11 cellular contexts compared by ENCODE assay signal in genomic region chr12:119594772-119595445, GRCh38. TPM values are rescaled to one million over a fixed set of nuclear protein-coding genes. Genes with fewer than 3 reads are reported as not detected.
DNase-seq lines count a peak whose midpoint lies in the region; ATAC-seq and TF ChIP-seq lines count a peak whose summit lies in the region.
"Had no signal": no experiment of that assay in that cellular context is flagged by ENCODE, and none has a peak within 500 bp of the region (broad histone marks: within the 10 kb centered on the region; RNA-seq: fewer than 3 reads in every experiment).

No MANE protein-coding gene starts in this region.

- no peak overlapping the region for H4K91ac ChIP-seq in trophoblast cell (ENCODE audit: low read depth, low read length)

- peaks cover 38% of the 10 kb centered on the region for H3K4me1 ChIP-seq in left ventricle myocardium inferior
- peaks cover 3 to 15% of the 10 kb centered on the region in 2 experiments for H3K4me1 ChIP-seq in trophoblast cell (ENCODE audit: control insufficient read depth in 1 of 2, insufficient read depth in 2 of 2, low read length in 2 of 2)

- intact Hi-C loops in left ventricle myocardium inferior (cut with micrococcal nuclease) = no loop called here

- peak; percentile 8 for DNase-seq in DMS114 treated with DMSO at 0.1 percent for 48 hours (lab: John Stamatoyannopoulos, UW; ENCODE audit: unreplicated experiment)
- peak; percentile 29 for DNase-seq in left ventricle myocardium inferior
- no peak for DNase-seq in trophoblast cell
- DNase-seq in occipital lobe (lab: John Stamatoyannopoulos, UW) = no peak
- DNase-seq in cerebellar cortex (ENCODE audit: low spot score) = no peak
- no peak for DNase-seq in activated CD4-positive, CD25-positive, alpha-beta regulatory T cell treated with anti-CD3 and anti-CD28 coated beads, Interleukin-2, amount 50 U/mL, for 72 hours
- DNase-seq in SHP77 (lab: John Stamatoyannopoulos, UW) = no peak
- DNase-seq: activated naive CD4-positive, alpha-beta T cell treated with Interleukin-2 at 50 U/mL for 16 hours had no signal

- no peak overlapping the region for H3K23ac ChIP-seq in trophoblast cell (ENCODE audit: low read length)

- H3K14ac ChIP-seq in trophoblast cell (ENCODE audit: low read length) = no peak overlapping the region

- peak overlapping the region; percentile 77 for H3K4me2 ChIP-seq in trophoblast cell (ENCODE audit: low read length)

- ATAC-seq in SK-N-SH treated with all-trans-retinoic acid at 6 μM for 48 hours = peak; percentile 63

- no peak overlapping the region for H2BK12ac ChIP-seq in trophoblast cell (ENCODE audit: low read length)

- no peak overlapping the region for H2BK5ac ChIP-seq in trophoblast cell (ENCODE audit: low read depth, low read length, poor library complexity)

- no peaks in the 10 kb centered on the region for H3K79me1 ChIP-seq in trophoblast cell (ENCODE audit: low read length)

- no peak for TF ChIP-seq CTCF in left ventricle myocardium inferior (IDR thresholded peaks at IDR 0.05; ENCODE audit: borderline replicate concordance)

- no peak overlapping the region for H3K18ac ChIP-seq in trophoblast cell (ENCODE audit: low read length)

- no peak overlapping the region for H2BK120ac ChIP-seq in trophoblast cell (ENCODE audit: insufficient read depth, low read length, poor library complexity)

- peak overlapping the region; percentile 81 for H3K27ac ChIP-seq in left ventricle myocardium inferior (replicated peaks)
- no peak overlapping the region for H3K27ac ChIP-seq in trophoblast cell (ENCODE audit: low read depth, low read length)
- H3K27ac ChIP-seq: SK-N-MC had no signal

- H3K4me3 ChIP-seq in left ventricle myocardium inferior (peak overlapping the region; percentile 69), trophoblast cell (ENCODE audit: low read depth, low read length) (peak overlapping the region; percentile 53)
- H3K4me3 ChIP-seq: SK-N-MC had no signal

- H3K4ac ChIP-seq in trophoblast cell (ENCODE audit: low read depth, low read length) = no peak overlapping the region

- H3K36me3 ChIP-seq in left ventricle myocardium inferior (no peaks in the 10 kb centered on the region), trophoblast cell (ENCODE audit: control insufficient read depth in 1 of 2, insufficient read depth in 2 of 2, low read length in 2 of 2) (no peaks in the 10 kb centered on the region)

- H4K12ac ChIP-seq in trophoblast cell (ENCODE audit: low read depth, low read length) = no peak overlapping the region

- no peaks in the 10 kb centered on the region for H3K79me2 ChIP-seq in trophoblast cell (ENCODE audit: control insufficient read depth, insufficient read depth, low read length, poor library complexity)

- no peak overlapping the region for H3K9ac ChIP-seq in trophoblast cell (ENCODE audit: low read length)

- no peak overlapping the region for H2AK5ac ChIP-seq in trophoblast cell (ENCODE audit: low read length)

- H3K27me3 ChIP-seq in left ventricle myocardium inferior (ENCODE audit: low read depth) = peaks cover 85% of the 10 kb centered on the region
- peaks cover 30% of the 10 kb centered on the region for H3K27me3 ChIP-seq in trophoblast cell (ENCODE audit: insufficient read depth, low read length)

- no peak overlapping the region for H4K8ac ChIP-seq in trophoblast cell (ENCODE audit: low read depth, low read length)

- H3K9me3 ChIP-seq in left ventricle myocardium inferior (replicated peaks) = no peaks in the 10 kb centered on the region
- H3K9me3 ChIP-seq in trophoblast cell (ENCODE audit: insufficient read depth, low read depth, low read length) = no peaks in the 10 kb centered on the region

- no CpG with 5 or more reads among the region's 49 CpGs for WGBS in trophoblast cell (ENCODE audit: extremely low coverage, insufficient coverage, insufficient read length)

- no peak overlapping the region for H2AFZ ChIP-seq in trophoblast cell (ENCODE audit: insufficient read depth, low read length, poor library complexity)

TF ChIP-seq in SK-N-SH treated with all-trans-retinoic acid at 6 μM for 48 hours, 23 proteins besides CTCF, POLR2A, EP300 and RAD21 (continues in another document):
- TF ChIP-seq PPARA (CRISPR knock-in tag; IDR thresholded peaks at IDR 0.05; ENCODE audit: borderline replicate concordance) = no peak
- no peak for TF ChIP-seq SNAI2 (CRISPR knock-in tag; IDR thresholded peaks at IDR 0.05)
- TF ChIP-seq TOX (CRISPR knock-in tag; IDR thresholded peaks at IDR 0.05; ENCODE audit: borderline replicate concordance) = no peak
- TF ChIP-seq ISL1 (CRISPR knock-in tag; IDR thresholded peaks at IDR 0.05) = no peak
- TF ChIP-seq ZC3H10 (CRISPR knock-in tag; IDR thresholded peaks at IDR 0.05) = no peak
- no peak for TF ChIP-seq ESRRG (CRISPR knock-in tag; IDR thresholded peaks at IDR 0.05)
- no peak for TF ChIP-seq TSHZ2 (CRISPR knock-in tag; IDR thresholded peaks at IDR 0.05)
- TF ChIP-seq ZFP3 (CRISPR knock-in tag; IDR thresholded peaks at IDR 0.05) = no peak
- TF ChIP-seq POU6F1 (CRISPR knock-in tag; IDR thresholded peaks at IDR 0.05; ENCODE audit: borderline replicate concordance, low read depth) = no peak
- TF ChIP-seq GLIS3 (CRISPR knock-in tag; IDR thresholded peaks at IDR 0.05) = no peak
- TF ChIP-seq RARB (CRISPR knock-in tag; IDR thresholded peaks at IDR 0.05) = no peak
- TF ChIP-seq CSDC2 (CRISPR knock-in tag; IDR thresholded peaks at IDR 0.05) = no peak
- TF ChIP-seq ZNF565 (CRISPR knock-in tag; conservative IDR thresholded peaks at IDR 0.05; ENCODE audit: low read depth) = no peak
- no peak for TF ChIP-seq BACH2 (CRISPR knock-in tag; IDR thresholded peaks at IDR 0.05; ENCODE audit: borderline replicate concordance)
- no peak for TF ChIP-seq ZNF70 (CRISPR knock-in tag; IDR thresholded peaks at IDR 0.05)
- TF ChIP-seq CREB5 (CRISPR knock-in tag; IDR thresholded peaks at IDR 0.05; ENCODE audit: low read depth) = no peak
- no peak for TF ChIP-seq OSR1 (CRISPR knock-in tag; IDR thresholded peaks at IDR 0.05)
- TF ChIP-seq ZNF8 (CRISPR knock-in tag; IDR thresholded peaks at IDR 0.05) = no peak

RNA-seq across cellular contexts. Expression of gene TMEM233, which starts 1.3 kb away (rescaled TPM):
- 0.11 TPM for total RNA-seq in left ventricle myocardium inferior
- not detected in 2 replicates for polyA plus RNA-seq in trophoblast cell (2013)
- total RNA-seq in occipital lobe = not detected
- polyA plus RNA-seq: keratinocyte had no signal

Comparison
In these comparisons a context has a peak if more than half of its experiments do, and no peak if none do; other contexts are left out.
1. DNase-seq: peak in DMS114 treated with DMSO at 0.1 percent for 48 hours (single experiment) and left ventricle myocardium inferior (single experiment); none in trophoblast cell (0 of 2), occipital lobe (single experiment), cerebellar cortex (single experiment), activated CD4-positive, CD25-positive, alpha-beta regulatory T cell treated with anti-CD3 and anti-CD28 coated beads, Interleukin-2, amount 50 U/mL, for 72 hours (single experiment) and SHP77 (0 of 2).